23 cellular contexts compared by ENCODE assay signal in the genomic region with DNA sequence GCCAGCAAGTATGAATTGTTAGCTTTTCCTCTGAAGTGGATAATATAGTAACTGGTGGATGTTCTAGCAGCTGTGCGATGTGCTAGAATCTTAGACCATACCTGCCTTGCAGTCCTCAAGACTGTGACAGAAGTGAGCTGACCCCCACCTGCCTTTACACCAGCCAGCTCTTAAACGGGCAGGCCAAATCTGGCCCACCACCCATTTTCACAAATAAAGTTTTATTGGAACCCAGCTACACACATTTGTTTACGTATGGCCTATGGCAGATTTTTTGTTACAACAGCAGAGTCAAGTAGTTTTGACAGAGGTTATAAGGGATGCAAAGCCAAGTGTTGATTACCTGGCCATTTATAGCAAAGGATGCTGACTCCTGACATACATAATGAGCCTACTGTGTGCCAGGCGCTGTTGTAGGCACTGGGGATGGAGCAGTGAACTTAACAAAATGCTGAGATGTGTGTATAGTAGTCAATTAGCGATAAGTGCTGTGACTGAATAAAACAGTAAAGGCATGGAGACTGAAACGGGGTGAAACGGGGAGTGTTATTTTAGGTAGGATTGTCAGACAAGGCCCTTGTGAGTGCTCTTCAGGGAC.
"Had no signal": no experiment of that assay in that cellular context is flagged by ENCODE, and none has a peak within 500 bp of the region (broad histone marks: within the 10 kb centered on the region; RNA-seq: fewer than 3 reads in every experiment).

No MANE protein-coding gene starts in this region.

- H3K9me3 Mint-ChIP-seq: endodermal cell; natural killer cell treated with Interleukin-12 subunit alpha and Interleukin-12 subunit beta and Interleukin-15 and Interleukin-18, amount 100 ng/mL, for 72 hours had no signal

- H3K36me3 ChIP-seq: neural progenitor cell, ovary, right atrium auricular region, suprapubic skin, thyroid gland, upper lobe of left lung, uterus had no signal

- H3K4me1 ChIP-seq: suprapubic skin, upper lobe of left lung, uterus had no signal

- ATAC-seq: left colon; left ventricle myocardium superior; natural killer cell treated with Interleukin-12 subunit alpha and Interleukin-12 subunit beta and Interleukin-15 and Interleukin-18, amount 100 ng/mL, for 72 hours had no signal

- H3K27me3 Mint-ChIP-seq: natural killer cell treated with Interleukin-12 subunit alpha and Interleukin-12 subunit beta and Interleukin-15 and Interleukin-18, amount 100 ng/mL, for 72 hours had no signal

- H3K9ac ChIP-seq: neural progenitor cell had no signal

- H3K4me2 ChIP-seq: hepatocyte, neural progenitor cell had no signal

- DNase-seq: effector CD4-positive, alpha-beta T cell; endodermal cell; erythroblast; foreskin melanocyte; head of caudate nucleus; left colon; left ventricle myocardium superior; mesenchymal stem cell; midbrain; nucleus accumbens; ovary; small intestine; stimulated activated CD4-positive, alpha-beta T cell treated with anti-CD3 and anti-CD28 coated beads, Interleukin-12 subunit alpha, Interleukin-12 subunit beta, amount 100 ng/mL, for 4 hours; stimulated activated naive CD4-positive, alpha-beta T cell treated with Interleukin-2 at 50 U/mL for 16 hours; thyroid gland; upper lobe of left lung; uterus had no signal

- H3K27ac ChIP-seq: hepatocyte, neural progenitor cell, ovary, right atrium auricular region, suprapubic skin, thyroid gland, upper lobe of left lung, uterus had no signal

- H2AFZ ChIP-seq: hepatocyte, neural progenitor cell had no signal

- H3K4me3 ChIP-seq: hepatocyte, lung, neural progenitor cell, ovary, right atrium auricular region, suprapubic skin, thyroid gland, upper lobe of left lung, uterus had no signal

- H3K4me3 Mint-ChIP-seq: endodermal cell; natural killer cell treated with Interleukin-12 subunit alpha and Interleukin-12 subunit beta and Interleukin-15 and Interleukin-18, amount 100 ng/mL, for 72 hours; neural progenitor cell had no signal

- H3K36me3 Mint-ChIP-seq: natural killer cell treated with Interleukin-12 subunit alpha and Interleukin-12 subunit beta and Interleukin-15 and Interleukin-18, amount 100 ng/mL, for 72 hours had no signal

- H3K9me3 ChIP-seq: ovary, right atrium auricular region, suprapubic skin, thyroid gland, upper lobe of left lung, uterus had no signal

- H3K27ac Mint-ChIP-seq: natural killer cell treated with Interleukin-12 subunit alpha and Interleukin-12 subunit beta and Interleukin-15 and Interleukin-18, amount 100 ng/mL, for 72 hours; neural progenitor cell had no signal

- H3K27me3 ChIP-seq: hepatocyte, neural progenitor cell, ovary, right atrium auricular region, suprapubic skin, thyroid gland, upper lobe of left lung, uterus had no signal
